Comparison of ENCODE assay signal across 17 cellular contexts in genomic region chr3:141553055-141553454, GRCh38.
DNase-seq lines count a peak whose midpoint lies in the region; ATAC-seq, FAIRE-seq and TF ChIP-seq lines count a peak whose summit lies in the region.
"Had no signal": no experiment of that assay in that cellular context is flagged by ENCODE, and none has a peak within 500 bp of the region (broad histone marks: within the 10 kb centered on the region; RNA-seq: fewer than 3 reads in every experiment).

No MANE protein-coding gene starts in this region.

- no peak overlapping the region for H3K27ac ChIP-seq in astrocyte (ENCODE audit: low read depth, low read length)
- H3K27ac ChIP-seq: A549, cardiac muscle cell, esophagus muscularis mucosa, thoracic aorta had no signal

- peaks cover 2% of the 10 kb centered on the region for H3K4me1 Mint-ChIP-seq in astrocyte (ENCODE audit: low read depth, unreplicated experiment)

- no peaks in the 10 kb centered on the region for H3K4me1 ChIP-seq in astrocyte (ENCODE audit: insufficient read depth, low read length)
- H3K4me1 ChIP-seq: A549 had no signal

- peaks cover 5% of the 10 kb centered on the region for H3K79me2 ChIP-seq in astrocyte (ENCODE audit: insufficient read depth, low read length)

- no peaks in the 10 kb centered on the region for H3K27me3 Mint-ChIP-seq in astrocyte (ENCODE audit: low read depth, unreplicated experiment)

- peaks cover 3% of the 10 kb centered on the region for H4K20me1 ChIP-seq in astrocyte (ENCODE audit: insufficient read depth, low read length)

- no peak overlapping the region for H3K4me3 ChIP-seq in astrocyte (ENCODE audit: insufficient read depth, low read depth, low read length)
- H3K4me3 ChIP-seq: A549, cardiac muscle cell, esophagus muscularis mucosa, thoracic aorta had no signal

- peaks cover 7% of the 10 kb centered on the region for H3K36me3 ChIP-seq in astrocyte (ENCODE audit: insufficient read depth, low read length)
- H3K36me3 ChIP-seq: cardiac muscle cell had no signal

- H3K27ac Mint-ChIP-seq in astrocyte (ENCODE audit: unreplicated experiment), result no peak overlapping the region

- no peaks in the 10 kb centered on the region for H3K27me3 ChIP-seq in astrocyte (ENCODE audit: insufficient read depth, low read length)
- H3K27me3 ChIP-seq: cardiac muscle cell, esophagus muscularis mucosa had no signal

- no peak overlapping the region for H2AFZ ChIP-seq in astrocyte (ENCODE audit: low read depth, low read length)

- H3K9me3 Mint-ChIP-seq in astrocyte (ENCODE audit: unreplicated experiment), result peaks cover under 1% of the 10 kb centered on the region

- no peaks in the 10 kb centered on the region for H3K9me3 ChIP-seq in astrocyte (ENCODE audit: insufficient read depth, low read depth, low read length)
- H3K9me3 ChIP-seq: esophagus muscularis mucosa, thoracic aorta had no signal

- H3K9ac ChIP-seq in astrocyte (ENCODE audit: low read length), result no peak overlapping the region

- peaks cover 2% of the 10 kb centered on the region for H3K36me3 Mint-ChIP-seq in astrocyte (ENCODE audit: low read depth, unreplicated experiment)

- peak; percentile 17 for FAIRE-seq in astrocyte (lab: Jason Lieb, UNC)
- FAIRE-seq: A549 had no signal

- H3K4me2 ChIP-seq in astrocyte (ENCODE audit: low read length), result no peak overlapping the region
- H3K4me2 ChIP-seq: A549 had no signal

- H3K4me3 Mint-ChIP-seq in astrocyte (ENCODE audit: unreplicated experiment), result no peak overlapping the region

- no peak for ATAC-seq in GM18867 (IDR thresholded peaks at IDR 0.05; ENCODE audit: unreplicated experiment)
- ATAC-seq: A549 had no signal

- peak; percentile 11 to 37 for DNase-seq in activated CD4-positive, alpha-beta T cell treated with anti-CD3 and anti-CD28 coated beads for 4 hours
- no peak for DNase-seq in activated CD4-positive, alpha-beta T cell treated with anti-CD3 and anti-CD28 coated beads, Interleukin-2, amount 50 U/mL, for 1 hour
- DNase-seq in NOMO-1 treated with DMSO at 0.1 percent for 48 hours (lab: John Stamatoyannopoulos, UW; ENCODE audit: unreplicated experiment) (peak; percentile 95), astrocyte (ENCODE audit: low read depth) (no peak), pulmonary artery endothelial cell (ENCODE audit: low read depth, low spot score) (peak; percentile 11), NCI-H345 treated with DMSO at 0.1 percent for 48 hours (lab: John Stamatoyannopoulos, UW; ENCODE audit: unreplicated experiment) (no peak), NCI-H510A (lab: John Stamatoyannopoulos, UW) (no peak)
- DNase-seq: activated CD8-positive, alpha-beta memory T cell treated with anti-CD3 and anti-CD28 coated beads, Interleukin-2, amount 50 U/mL, for 4 hours; DMS79 treated with DMSO at 0.1 percent for 48 hours; NCI-H146; NCI-H82; retina had no signal

- TF ChIP-seq CTCF in astrocyte (IDR thresholded peaks at IDR 0.05; ENCODE audit: insufficient read depth, low read depth, low read length), result no peak

Comparison
In these comparisons a context has a peak if more than half of its experiments do, and no peak if none do; other contexts are left out.
1. DNase-seq: peak in activated CD4-positive, alpha-beta T cell treated with anti-CD3 and anti-CD28 coated beads for 4 hours (2 of 2), NOMO-1 treated with DMSO at 0.1 percent for 48 hours (single experiment) and pulmonary artery endothelial cell (single experiment); none in activated CD4-positive, alpha-beta T cell treated with anti-CD3 and anti-CD28 coated beads, Interleukin-2, amount 50 U/mL, for 1 hour (single experiment), astrocyte (single experiment), NCI-H345 treated with DMSO at 0.1 percent for 48 hours (single experiment) and NCI-H510A (single experiment).